11 cellular contexts compared by ENCODE assay signal in genomic region chr9:73039253-73039915, GRCh38.
DNase-seq lines count a peak whose midpoint lies in the region; ATAC-seq, FAIRE-seq and TF ChIP-seq lines count a peak whose summit lies in the region.
"Had no signal": no experiment of that assay in that cellular context is flagged by ENCODE, and none has a peak within 500 bp of the region (broad histone marks: within the 10 kb centered on the region; RNA-seq: fewer than 3 reads in every experiment).

No MANE protein-coding gene starts in this region.

- H3K4me1 Mint-ChIP-seq in effector memory CD8-positive, alpha-beta T cell (ENCODE audit: low read depth in 2 of 2) = peaks cover 0 to 2% of the 10 kb centered on the region in 2 donors

- peak overlapping the region; percentile 38 to 90 (median 79) for H3K27ac ChIP-seq in tibial nerve
- H3K27ac ChIP-seq: KMS-11 had no signal

- TF ChIP-seq CTCF in fibroblast of pulmonary artery (IDR thresholded peaks at IDR 0.05; ENCODE audit: low read length, missing control alignments) (no peak), tibial nerve (IDR thresholded peaks at IDR 0.05) (no peak)

- H3K4me3 Mint-ChIP-seq in effector memory CD8-positive, alpha-beta T cell = no peak overlapping the region

- H3K27me3 Mint-ChIP-seq in effector memory CD8-positive, alpha-beta T cell = peaks cover 43 to 67% of the 10 kb centered on the region in 2 donors

- H3K9me3 Mint-ChIP-seq in effector memory CD8-positive, alpha-beta T cell = no peaks in the 10 kb centered on the region

- H3K27ac Mint-ChIP-seq in effector memory CD8-positive, alpha-beta T cell = no peak overlapping the region

- H3K36me3 Mint-ChIP-seq in effector memory CD8-positive, alpha-beta T cell (ENCODE audit: insufficient read depth) = no peaks in the 10 kb centered on the region

- no peak for ATAC-seq in effector memory CD8-positive, alpha-beta T cell (replicated peaks)

- TF ChIP-seq EP300 in tibial nerve (IDR thresholded peaks at IDR 0.05) = peak; percentile 82 to 96

- DNase-seq in RCC 7860 (ENCODE audit: low spot score) (no peak), fibroblast of pulmonary artery (ENCODE audit: low read depth) (peak; percentile 76), mucosa of gallbladder (ENCODE audit: low spot score) (peak; percentile 70), tibial nerve (ENCODE audit: low spot score in 2 of 2) (peak in 1 of 2 donors; percentile 93), cerebellar nuclear complex (lab: John Stamatoyannopoulos, UW) (no peak), AML-193 (lab: John Stamatoyannopoulos, UW) (no peak), T-helper 2 cell (no peak)
- DNase-seq in effector memory CD8-positive, alpha-beta T cell = no peak
- DNase-seq: activated CD4-positive, alpha-beta T cell treated with anti-CD3 and anti-CD28 coated beads for 1 hour; activated naive CD4-positive, alpha-beta T cell treated with anti-CD3 and anti-CD28 coated beads, Interleukin-2, amount 50 U/mL, for 16 hours had no signal

- 26 to 31% methylated on average over 2 of the region's 2 CpGs for WGBS in tibial nerve, 2 donors

- peaks cover 0 to 33% (median 12%) of the 10 kb centered on the region in 4 donors for H3K4me1 ChIP-seq in tibial nerve

- H3K4me3 ChIP-seq in fibroblast of pulmonary artery (replicated peaks; ENCODE audit: low read depth, low read length) = no peak overlapping the region
- H3K4me3 ChIP-seq in tibial nerve = no peak overlapping the region

- H3K9me3 ChIP-seq in tibial nerve = no peaks in the 10 kb centered on the region

- FAIRE-seq in RCC 7860 (lab: Jason Lieb, UNC) = peak; percentile 24

- H3K36me3 ChIP-seq in tibial nerve = no peaks in the 10 kb centered on the region

- TF ChIP-seq POLR2A in tibial nerve (IDR thresholded peaks at IDR 0.05) = no peak

- H3K27me3 ChIP-seq in tibial nerve = no peaks in the 10 kb centered on the region

Comparison
In these comparisons a context has a peak if more than half of its experiments do, and no peak if none do; other contexts are left out.
1. DNase-seq: peak in fibroblast of pulmonary artery (single experiment) and mucosa of gallbladder (single experiment); none in RCC 7860 (single experiment), cerebellar nuclear complex (0 of 2), AML-193 (0 of 2), effector memory CD8-positive, alpha-beta T cell (0 of 3) and T-helper 2 cell (0 of 5).